ENCODE assay signal across 15 cellular contexts in the genomic region with DNA sequence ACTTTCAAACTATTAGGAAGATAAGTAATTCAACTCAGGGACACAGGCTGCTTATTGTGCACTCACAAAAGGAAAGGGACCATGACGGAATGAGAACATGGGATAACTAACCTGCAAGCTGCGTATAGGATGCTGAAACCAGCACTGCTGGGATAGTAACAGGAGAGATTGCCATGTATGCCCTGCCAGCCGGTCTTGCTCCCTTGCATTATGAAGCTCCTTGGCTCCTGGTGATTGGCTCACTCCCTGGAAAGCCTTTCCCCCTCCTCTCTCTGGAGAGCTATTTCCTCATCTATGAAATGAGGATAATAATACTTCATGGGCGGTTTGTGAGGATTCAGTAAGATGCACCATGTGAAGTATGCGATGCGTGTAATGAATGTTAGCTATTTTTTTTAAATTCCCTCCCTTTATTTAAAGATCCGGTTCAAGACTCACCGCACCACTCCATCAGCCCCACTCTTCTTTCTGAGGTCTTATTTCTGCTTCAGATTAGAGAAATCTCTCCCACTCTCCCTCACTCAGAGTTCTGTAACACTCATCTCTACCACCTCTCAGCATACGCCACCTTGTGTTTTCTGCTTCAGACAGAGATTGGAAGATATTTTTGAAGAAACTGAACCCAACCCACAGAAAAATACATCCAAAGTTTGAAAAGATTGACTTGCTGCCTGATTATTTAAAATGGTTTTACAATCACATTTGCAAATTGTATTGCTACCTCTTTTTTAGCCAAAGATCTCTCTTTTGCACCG. TPM values are rescaled to one million over a fixed set of nuclear protein-coding genes. Genes with fewer than 3 reads are reported as not detected.
DNase-seq lines count a peak whose midpoint lies in the region; ATAC-seq and TF ChIP-seq lines count a peak whose summit lies in the region.
"Had no signal": no experiment of that assay in that cellular context is flagged by ENCODE, and none has a peak within 500 bp of the region (broad histone marks: within the 10 kb centered on the region; RNA-seq: fewer than 3 reads in every experiment).

No MANE protein-coding gene starts in this region.

- H3K27me3 ChIP-seq in SK-N-SH (ENCODE audit: insufficient read depth) = no peaks in the 10 kb centered on the region
- no peaks in the 10 kb centered on the region for H3K27me3 ChIP-seq in foreskin keratinocyte
- H3K27me3 ChIP-seq in tibial artery = no peaks in the 10 kb centered on the region

- ATAC-seq in SK-N-SH treated with all-trans-retinoic acid at 6 μM for 48 hours (peak; percentile 28; the same call in 2 of the 3 replicates), foreskin keratinocyte (peak; percentile 39), GM18502 (IDR thresholded peaks at IDR 0.05; ENCODE audit: poor library complexity, unreplicated experiment) (no peak)
- ATAC-seq in activated T-helper 17 cell treated with anti-CD3 and anti-CD28 coated beads, Interleukin-2, amount 50 U/mL, for 72 hours (replicated peaks) = no peak

- H3K27ac Mint-ChIP-seq in activated T-helper 17 cell treated with anti-CD3 and anti-CD28 coated beads, Interleukin-2, amount 50 U/mL, for 72 hours = peak overlapping the region; percentile 27
- H3K27ac Mint-ChIP-seq: activated CD4-positive, alpha-beta memory T cell treated with anti-CD3 and anti-CD28 coated beads for 36 hours had no signal

- DNase-seq in SK-N-SH (no peak), foreskin keratinocyte (no peak), tibial artery (no peak), mesenteric fat pad (ENCODE audit: low spot score) (no peak)
- DNase-seq in activated CD4-positive, alpha-beta T cell treated with anti-CD3 and anti-CD28 coated beads, Interleukin-2, amount 50 U/mL, for 1 hour = no peak
- DNase-seq: activated CD4-positive, alpha-beta memory T cell treated with anti-CD3 and anti-CD28 coated beads for 36 hours; foreskin melanocyte; Karpas-422; NCI-H187; NCI-H774 had no signal

- no peaks in the 10 kb centered on the region for H3K9me3 Mint-ChIP-seq in activated T-helper 17 cell treated with anti-CD3 and anti-CD28 coated beads, Interleukin-2, amount 50 U/mL, for 72 hours
- H3K9me3 Mint-ChIP-seq: activated CD4-positive, alpha-beta memory T cell treated with anti-CD3 and anti-CD28 coated beads for 36 hours had no signal

- no peak for TF ChIP-seq EP300 in SK-N-SH (IDR thresholded peaks at IDR 0.05; ENCODE audit: borderline replicate concordance in 1 of 2, low read depth in 1 of 2, low read length in 1 of 2)

- H3K4me3 ChIP-seq in SK-N-SH (ENCODE audit: low read depth in 2 of 2, low read length in 1 of 2) (no peak overlapping the region), tibial artery (no peak overlapping the region)
- H3K4me3 ChIP-seq: coronary artery had no signal

- POLR2A ChIA-PET in SK-N-SH (lab: Yijun Ruan, JAX) = no interaction called here

- H3K4me1 Mint-ChIP-seq in activated T-helper 17 cell treated with anti-CD3 and anti-CD28 coated beads, Interleukin-2, amount 50 U/mL, for 72 hours = no peaks in the 10 kb centered on the region

- H3F3A ChIP-seq in SK-N-SH (replicated peaks; ENCODE audit: insufficient read depth) = peaks cover 2% of the 10 kb centered on the region

- H3K36me3 Mint-ChIP-seq in activated T-helper 17 cell treated with anti-CD3 and anti-CD28 coated beads, Interleukin-2, amount 50 U/mL, for 72 hours (ENCODE audit: low read depth) = peaks cover 27% of the 10 kb centered on the region

- H3K9me3 ChIP-seq in SK-N-SH (no peaks in the 10 kb centered on the region), tibial artery (no peaks in the 10 kb centered on the region)

- H3K27me3 Mint-ChIP-seq in activated T-helper 17 cell treated with anti-CD3 and anti-CD28 coated beads, Interleukin-2, amount 50 U/mL, for 72 hours = peaks cover 3% of the 10 kb centered on the region

- H3K36me3 ChIP-seq in SK-N-SH (replicated peaks in 1 of 2; ENCODE audit: control insufficient read depth in 1 of 2, insufficient read depth in 2 of 2, low read length in 1 of 2) (peaks cover 21 to 24% of the 10 kb centered on the region in 2 experiments), tibial artery (peaks cover 0 to 21% (median 18%) of the 10 kb centered on the region in 3 donors)

- CTCF ChIA-PET in SK-N-SH (lab: Yijun Ruan, JAX) = interaction anchor here (0.9 to 6.1 kb wide), 8 partner anchors 10 to 231 kb away, joined by 3 to 76 read pairs (median 3); no protein-coding TSS in a partner anchor

- TF ChIP-seq RAD21 in SK-N-SH (IDR thresholded peaks at IDR 0.05; ENCODE audit: low read length) = no peak

- no peak overlapping the region for H2AFZ ChIP-seq in SK-N-SH (ENCODE audit: low read depth)

- H3K79me2 ChIP-seq in SK-N-SH (ENCODE audit: insufficient read depth) = no peaks in the 10 kb centered on the region

- no peak overlapping the region for H3K9ac ChIP-seq in SK-N-SH

- H3K4me1 ChIP-seq in SK-N-SH (ENCODE audit: control insufficient read depth in 1 of 2, insufficient read depth in 2 of 2, low read depth in 1 of 2, low read length in 1 of 2) = no peaks in the 10 kb centered on the region
- no peaks in the 10 kb centered on the region for H3K4me1 ChIP-seq in foreskin keratinocyte
- no peaks in the 10 kb centered on the region for H3K4me1 ChIP-seq in tibial artery

- no peak overlapping the region for H3K4me2 ChIP-seq in SK-N-SH

- H4K20me1 ChIP-seq in SK-N-SH (ENCODE audit: insufficient read depth) = no peaks in the 10 kb centered on the region

- no peak overlapping the region for H3K4me3 Mint-ChIP-seq in activated T-helper 17 cell treated with anti-CD3 and anti-CD28 coated beads, Interleukin-2, amount 50 U/mL, for 72 hours
- H3K4me3 Mint-ChIP-seq: activated CD4-positive, alpha-beta memory T cell treated with anti-CD3 and anti-CD28 coated beads for 36 hours had no signal

- intact Hi-C loops in tibial artery (cut with DNase I; ENCODE audit: low total_unique reads) = no loop called here

- H3K9me2 ChIP-seq in SK-N-SH = no peaks in the 10 kb centered on the region

- no peak for TF ChIP-seq CTCF in SK-N-SH (IDR thresholded peaks at IDR 0.05)
- peak; percentile 44 for TF ChIP-seq CTCF in foreskin keratinocyte (conservative IDR thresholded peaks at IDR 0.05)
- TF ChIP-seq CTCF in tibial artery (IDR thresholded peaks at IDR 0.05) = peak; percentile 14 to 21

- 93% methylated on average over 10 of the region's 10 CpGs for WGBS in SK-N-SH (ENCODE audit: low lambda C conversion rate)

- H3K27ac ChIP-seq in SK-N-SH (ENCODE audit: low read depth in 2 of 2, low read length in 1 of 2) (no peak overlapping the region), foreskin keratinocyte (no peak overlapping the region), tibial artery (no peak overlapping the region)
- H3K27ac ChIP-seq: coronary artery, HL-60 had no signal

TF ChIP-seq in SK-N-SH treated with all-trans-retinoic acid at 6 μM for 48 hours, 23 proteins besides CTCF, POLR2A, EP300 and RAD21 (continues in another document):
- TF ChIP-seq, protein P1, sequence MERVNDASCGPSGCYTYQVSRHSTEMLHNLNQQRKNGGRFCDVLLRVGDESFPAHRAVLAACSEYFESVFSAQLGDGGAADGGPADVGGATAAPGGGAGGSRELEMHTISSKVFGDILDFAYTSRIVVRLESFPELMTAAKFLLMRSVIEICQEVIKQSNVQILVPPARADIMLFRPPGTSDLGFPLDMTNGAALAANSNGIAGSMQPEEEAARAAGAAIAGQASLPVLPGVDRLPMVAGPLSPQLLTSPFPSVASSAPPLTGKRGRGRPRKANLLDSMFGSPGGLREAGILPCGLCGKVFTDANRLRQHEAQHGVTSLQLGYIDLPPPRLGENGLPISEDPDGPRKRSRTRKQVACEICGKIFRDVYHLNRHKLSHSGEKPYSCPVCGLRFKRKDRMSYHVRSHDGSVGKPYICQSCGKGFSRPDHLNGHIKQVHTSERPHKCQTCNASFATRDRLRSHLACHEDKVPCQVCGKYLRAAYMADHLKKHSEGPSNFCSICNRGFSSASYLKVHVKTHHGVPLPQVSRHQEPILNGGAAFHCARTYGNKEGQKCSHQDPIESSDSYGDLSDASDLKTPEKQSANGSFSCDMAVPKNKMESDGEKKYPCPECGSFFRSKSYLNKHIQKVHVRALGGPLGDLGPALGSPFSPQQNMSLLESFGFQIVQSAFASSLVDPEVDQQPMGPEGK (CRISPR knock-in tag; IDR thresholded peaks at IDR 0.05; ENCODE audit: borderline replicate concordance) = no peak
- TF ChIP-seq GLIS3 (CRISPR knock-in tag; IDR thresholded peaks at IDR 0.05) (no peak), ISL1 (CRISPR knock-in tag; IDR thresholded peaks at IDR 0.05) (no peak), CSDC2 (CRISPR knock-in tag; IDR thresholded peaks at IDR 0.05) (no peak)

TF ChIP-seq in SK-N-SH, 30 proteins besides CTCF, POLR2A, EP300 and RAD21 (continues in another document):
- no peak for TF ChIP-seq SMC3 (IDR thresholded peaks at IDR 0.05; ENCODE audit: low read depth, low read length)
- TF ChIP-seq JUND (IDR thresholded peaks at IDR 0.05) = no peak
- TF ChIP-seq ELF1 (IDR thresholded peaks at IDR 0.05) = no peak
- TF ChIP-seq, protein P2, sequence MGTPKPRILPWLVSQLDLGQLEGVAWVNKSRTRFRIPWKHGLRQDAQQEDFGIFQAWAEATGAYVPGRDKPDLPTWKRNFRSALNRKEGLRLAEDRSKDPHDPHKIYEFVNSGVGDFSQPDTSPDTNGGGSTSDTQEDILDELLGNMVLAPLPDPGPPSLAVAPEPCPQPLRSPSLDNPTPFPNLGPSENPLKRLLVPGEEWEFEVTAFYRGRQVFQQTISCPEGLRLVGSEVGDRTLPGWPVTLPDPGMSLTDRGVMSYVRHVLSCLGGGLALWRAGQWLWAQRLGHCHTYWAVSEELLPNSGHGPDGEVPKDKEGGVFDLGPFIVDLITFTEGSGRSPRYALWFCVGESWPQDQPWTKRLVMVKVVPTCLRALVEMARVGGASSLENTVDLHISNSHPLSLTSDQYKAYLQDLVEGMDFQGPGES (IDR thresholded peaks at IDR 0.05; ENCODE audit: low read depth, low read length) = no peak
- TF ChIP-seq GATA2 (CRISPR knock-in tag; IDR thresholded peaks at IDR 0.05) = no peak
- TF ChIP-seq SIN3A (IDR thresholded peaks at IDR 0.05; ENCODE audit: borderline replicate concordance, low read depth, low read length) = no peak

RNA-seq across cellular contexts. Expression of a gene that starts 18.4 kb away (rescaled TPM):
- 13.2 and 20.2 TPM in 2 replicates for polyA plus RNA-seq in SK-N-SH (2012; rRNA removed)
- polyA plus RNA-seq in SK-N-SH (2012; cell fraction: cytosol; rRNA removed) = 24.2 TPM in 2 replicates
- polyA plus RNA-seq in SK-N-SH (2012; cell fraction: nucleus; rRNA removed) = 3.7 and 11.1 TPM in 2 replicates
- total RNA-seq in activated T-helper 17 cell treated with anti-CD3 and anti-CD28 coated beads, Interleukin-2, amount 50 U/mL, for 72 hours = 10 to 100 TPM; 57.9 to 71.4 TPM
- 421 and 453 TPM in 2 replicates for total RNA-seq in foreskin keratinocyte
- polyA plus RNA-seq in foreskin keratinocyte = 264 and 345 TPM in 2 replicates
- total RNA-seq in mesenteric fat pad = 13.9 TPM

RNA-seq across cellular contexts. Expression of a gene that starts 33.0 kb away (rescaled TPM):
- polyA plus RNA-seq in SK-N-SH (2012; rRNA removed) (18.2 and 25.9 TPM in 2 replicates), foreskin keratinocyte (0.53 and 0.74 TPM in 2 replicates)
- polyA plus RNA-seq in SK-N-SH (2012; cell fraction: cytosol; rRNA removed) = 24.6 and 30.2 TPM in 2 replicates
- polyA plus RNA-seq in SK-N-SH (2012; cell fraction: nucleus; rRNA removed) = 6.2 and 10.6 TPM in 2 replicates
- not detected for total RNA-seq in activated T-helper 17 cell treated with anti-CD3 and anti-CD28 coated beads, Interleukin-2, amount 50 U/mL, for 72 hours
- total RNA-seq in foreskin keratinocyte (0.75 and 0.95 TPM in 2 replicates), mesenteric fat pad (90.4 TPM)
- total RNA-seq: activated CD4-positive, alpha-beta memory T cell treated with anti-CD3 and anti-CD28 coated beads for 36 hours had no signal

Comparison
In these comparisons a context has a peak if more than half of its experiments do, and no peak if none do; other contexts are left out.
1. ATAC-seq: peak in SK-N-SH treated with all-trans-retinoic acid at 6 μM for 48 hours (single experiment) and foreskin keratinocyte (single experiment); none in activated T-helper 17 cell treated with anti-CD3 and anti-CD28 coated beads, Interleukin-2, amount 50 U/mL, for 72 hours (single experiment) and GM18502 (single experiment).
2. RNA of a gene that starts 33.0 kb away (total RNA-seq): 90.4 TPM in mesenteric fat pad (single experiment); 0.75 to 0.95 TPM in foreskin keratinocyte and not detected in activated T-helper 17 cell treated with anti-CD3 and anti-CD28 coated beads, Interleukin-2, amount 50 U/mL, for 72 hours; every median in the first group is over 10 times any median in the second.